27 cellular contexts compared by ENCODE assay signal in genomic region chr7:157312941-157313340, GRCh38.
"Had no signal": no experiment of that assay in that cellular context is flagged by ENCODE, and none has a peak within 500 bp of the region (broad histone marks: within the 10 kb centered on the region; RNA-seq: fewer than 3 reads in every experiment).

No MANE protein-coding gene starts in this region.

- H3K36me3 ChIP-seq: breast epithelium, neutrophil, ovary, right lobe of liver, vagina had no signal

- H3K9me3 Mint-ChIP-seq: activated T-cell treated with anti-CD3 and anti-CD28 coated beads, Interleukin-2, amount 50 U/mL, for 24 hours; naive B cell; nephron progenitor cell; stimulated activated naive CD8-positive, alpha-beta T cell treated with anti-CD3 and anti-CD28 coated beads, Interleukin-15, Interleukin-2, amounts not matched to agents 100 ng/mL and 50 ng/mL, for 24 hours; T-helper 2 cell treated with Interferon-gamma antibody and Interleukin-4, amounts not matched to agents 5 μg/mL and 100 μg/mL, for 36 hours; type B pancreatic cell had no signal

- H3K9me3 ChIP-seq: breast epithelium, neutrophil, ovary, right lobe of liver, vagina had no signal

- H3K36me3 Mint-ChIP-seq: naive B cell, type B pancreatic cell had no signal

- H3K4me1 ChIP-seq: breast epithelium, right lobe of liver, vagina had no signal

- H3K4me1 Mint-ChIP-seq: naive B cell had no signal

- DNase-seq: activated CD4-positive, alpha-beta T cell treated with anti-CD3 and anti-CD28 coated beads for 48 hours; activated CD4-positive, alpha-beta T cell treated with anti-CD3 and anti-CD28 coated beads, Interleukin-2, amount 50 U/mL, for 48 hours; activated CD8-positive, alpha-beta memory T cell treated with anti-CD3 and anti-CD28 coated beads for 24 hours; activated CD8-positive, alpha-beta memory T cell treated with anti-CD3 and anti-CD28 coated beads, Interleukin-2, amount 50 U/mL, for 4 hours; activated gamma-delta T cell treated with Interleukin-2 at 50 U/mL for 16 hours; activated naive CD4-positive, alpha-beta T cell treated with anti-CD3 and anti-CD28 coated beads, Interleukin-2, amount 50 U/mL, for 16 hours; activated T-cell treated with anti-CD3 and anti-CD28 coated beads, Interleukin-2, amount 50 U/mL, for 24 hours; central memory CD4-positive, alpha-beta T cell; foreskin fibroblast; head of caudate nucleus; hippocampal formation; left colon; mammary epithelial cell; naive B cell; nephron progenitor cell; ovary; right lobe of liver; stimulated activated CD4-positive, alpha-beta T cell treated with anti-CD3 and anti-CD28 coated beads, Interleukin-12 subunit alpha, Interleukin-12 subunit beta, amount 100 ng/mL, for 4 hours; stimulated activated CD4-positive, alpha-beta T cell treated with anti-CD3 and anti-CD28 coated beads, Interleukin-4, amount 100 ng/mL, for 1 hour had no signal

- H3K27me3 ChIP-seq: breast epithelium, neutrophil, ovary, right lobe of liver, vagina had no signal

- H3K27ac Mint-ChIP-seq: activated T-cell treated with anti-CD3 and anti-CD28 coated beads, Interleukin-2, amount 50 U/mL, for 24 hours; nephron progenitor cell; progenitor cell of endocrine pancreas; stimulated activated naive CD8-positive, alpha-beta T cell treated with anti-CD3 and anti-CD28 coated beads, Interleukin-15, Interleukin-2, amounts not matched to agents 100 ng/mL and 50 ng/mL, for 24 hours; T-helper 2 cell treated with Interferon-gamma antibody and Interleukin-4, amounts not matched to agents 5 μg/mL and 100 μg/mL, for 36 hours; type B pancreatic cell had no signal

- H3K27ac ChIP-seq: breast epithelium, neutrophil, ovary, right lobe of liver, skin epidermis, vagina had no signal

- H3K4me3 ChIP-seq: breast epithelium, ovary, right lobe of liver, skin epidermis, vagina had no signal

- H3K4me3 Mint-ChIP-seq: activated T-cell treated with anti-CD3 and anti-CD28 coated beads, Interleukin-2, amount 50 U/mL, for 24 hours; naive B cell; nephron progenitor cell; stimulated activated naive CD8-positive, alpha-beta T cell treated with anti-CD3 and anti-CD28 coated beads, Interleukin-15, Interleukin-2, amounts not matched to agents 100 ng/mL and 50 ng/mL, for 24 hours; T-helper 2 cell treated with Interferon-gamma antibody and Interleukin-4, amounts not matched to agents 5 μg/mL and 100 μg/mL, for 36 hours; type B pancreatic cell had no signal

- H3K27me3 Mint-ChIP-seq: activated T-cell treated with anti-CD3 and anti-CD28 coated beads, Interleukin-2, amount 50 U/mL, for 24 hours; naive B cell; stimulated activated naive CD8-positive, alpha-beta T cell treated with anti-CD3 and anti-CD28 coated beads, Interleukin-15, Interleukin-2, amounts not matched to agents 100 ng/mL and 50 ng/mL, for 24 hours; type B pancreatic cell had no signal
